Comparison of ENCODE assay signal across 12 cellular contexts in the genomic region with DNA sequence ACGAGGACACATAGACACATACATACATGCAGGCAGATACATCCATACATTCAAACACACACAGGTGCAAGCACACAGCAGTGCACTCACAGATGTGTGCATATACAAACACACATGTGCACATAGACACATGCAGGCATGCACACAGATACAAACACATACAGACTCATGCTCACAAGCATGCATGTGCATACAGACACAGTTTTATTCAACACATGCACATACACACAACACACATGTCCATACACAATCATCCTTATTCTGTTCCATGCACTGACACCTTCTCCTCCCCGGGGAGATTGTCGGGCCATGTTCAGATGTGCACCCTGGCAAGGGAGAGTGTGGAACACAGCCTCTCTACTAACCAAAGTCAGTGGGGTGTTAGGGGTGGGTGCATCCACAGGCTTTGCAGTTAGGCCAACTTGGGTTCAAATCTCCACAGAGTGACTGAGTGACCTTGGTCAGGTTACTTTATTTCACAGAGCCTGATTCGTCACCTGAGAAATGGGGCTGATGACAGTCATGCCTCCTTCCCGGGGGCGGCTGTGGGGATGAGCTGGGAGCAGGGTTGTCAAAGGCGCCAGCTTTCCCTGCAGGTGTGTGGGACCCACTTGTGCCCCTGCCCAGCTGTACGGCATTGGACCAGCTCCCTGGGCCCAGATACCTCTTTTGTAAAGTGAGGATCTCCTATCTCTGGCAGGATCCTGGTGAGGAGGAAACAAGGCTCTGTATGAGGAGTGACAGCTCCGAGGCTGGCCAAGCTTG.
DNase-seq lines count a peak whose midpoint lies in the region; ATAC-seq, FAIRE-seq and TF ChIP-seq lines count a peak whose summit lies in the region.
"Had no signal": no experiment of that assay in that cellular context is flagged by ENCODE, and none has a peak within 500 bp of the region (broad histone marks: within the 10 kb centered on the region; RNA-seq: fewer than 3 reads in every experiment).

No MANE protein-coding gene starts in this region.

- intact Hi-C loops in CD4-positive, alpha-beta memory T cell (cut with micrococcal nuclease) = no loop called here
- intact Hi-C loops in activated T-helper 1 cell treated with anti-CD3 and anti-CD28 coated beads, Interleukin-12 subunit alpha, Interleukin-12 subunit beta, Interleukin-2, Interleukin-4 antibody, amounts not matched to agents 30 ng/mL and 10 ng/mL and 1 ng/mL, durations not matched to agents 14 hours and 24 hours and 36 hours (cut with micrococcal nuclease) = no loop called here

- H3K9me3 Mint-ChIP-seq in CD4-positive, alpha-beta memory T cell = no peaks in the 10 kb centered on the region
- no peaks in the 10 kb centered on the region for H3K9me3 Mint-ChIP-seq in activated T-helper 1 cell treated with anti-CD3 and anti-CD28 coated beads, Interleukin-12 subunit alpha, Interleukin-12 subunit beta, Interleukin-2, Interleukin-4 antibody, amounts not matched to agents 30 ng/mL and 10 ng/mL and 1 ng/mL, durations not matched to agents 14 hours and 24 hours and 36 hours

- FAIRE-seq in keratinocyte (lab: Jason Lieb, UNC) = peak; percentile 48

- dilution Hi-C loops in keratinocyte (cut with MboI; ENCODE audit: extremely low pct_ligation_motif_present, low sequenced_read_pairs) = no loop called here

- peaks cover 3% of the 10 kb centered on the region for H3K9me1 ChIP-seq in keratinocyte (ENCODE audit: control insufficient read depth, extremely low read depth, insufficient read depth, low read length)

- H3K4me3 ChIP-seq in ACC112 (ENCODE audit: low read depth, low read length) (no peak overlapping the region), keratinocyte (ENCODE audit: control insufficient read depth in 2 of 3, extremely low read depth in 1 of 3, insufficient read depth in 2 of 3, low read depth in 1 of 3, low read length in 3 of 3) (no peak overlapping the region)
- H3K4me3 ChIP-seq in CD4-positive, alpha-beta memory T cell (ENCODE audit: low read length in 2 of 2) = no peak overlapping the region
- H3K4me3 ChIP-seq: PC-9 had no signal

- no peak for ATAC-seq in HG02840 (IDR thresholded peaks at IDR 0.05; ENCODE audit: low FRiP score, unreplicated experiment)

- CTCF ChIA-PET in CD4-positive, alpha-beta memory T cell (lab: Charles Lee; ENCODE audit: partially characterized antibody) = no interaction called here

- no peak overlapping the region for H3K4me2 ChIP-seq in keratinocyte (ENCODE audit: control insufficient read depth, extremely low read depth, insufficient read depth, low read depth, low read length)
- H3K4me2 ChIP-seq: PC-9 had no signal

- peaks cover 22 to 55% (median 45%) of the 10 kb centered on the region in 4 donors for H3K4me1 Mint-ChIP-seq in CD4-positive, alpha-beta memory T cell
- peaks cover 58% of the 10 kb centered on the region for H3K4me1 Mint-ChIP-seq in activated T-helper 1 cell treated with anti-CD3 and anti-CD28 coated beads, Interleukin-12 subunit alpha, Interleukin-12 subunit beta, Interleukin-2, Interleukin-4 antibody, amounts not matched to agents 30 ng/mL and 10 ng/mL and 1 ng/mL, durations not matched to agents 14 hours and 24 hours and 36 hours (ENCODE audit: low read depth)

- no peak for TF ChIP-seq CTCF in keratinocyte (optimal IDR thresholded peaks at IDR 0.05 in 1 of 3, IDR thresholded peaks at IDR 0.05 in 1 of 3, conservative IDR thresholded peaks at IDR 0.05 in 1 of 3; ENCODE audit: extremely low read depth in 1 of 3, insufficient read depth in 2 of 3, low read length in 3 of 3)

- H3K27me3 Mint-ChIP-seq in CD4-positive, alpha-beta memory T cell = no peaks in the 10 kb centered on the region
- H3K27me3 Mint-ChIP-seq in activated T-helper 1 cell treated with anti-CD3 and anti-CD28 coated beads, Interleukin-12 subunit alpha, Interleukin-12 subunit beta, Interleukin-2, Interleukin-4 antibody, amounts not matched to agents 30 ng/mL and 10 ng/mL and 1 ng/mL, durations not matched to agents 14 hours and 24 hours and 36 hours (ENCODE audit: insufficient read depth) = no peaks in the 10 kb centered on the region

- H3K4me1 ChIP-seq in ACC112 (ENCODE audit: control insufficient read depth, insufficient read depth, low read length, unreplicated experiment) (peaks cover 43% of the 10 kb centered on the region), keratinocyte (ENCODE audit: control insufficient read depth, extremely low read depth, insufficient read depth, low read length) (no peaks in the 10 kb centered on the region)
- peaks cover 7% of the 10 kb centered on the region for H3K4me1 ChIP-seq in CD4-positive, alpha-beta memory T cell (ENCODE audit: insufficient read depth, low read length)

- POLR2A ChIA-PET in CD4-positive, alpha-beta memory T cell (lab: Charles Lee; ENCODE audit: partially characterized antibody) = no interaction called here

- H3K27ac ChIP-seq in ACC112 (ENCODE audit: low read depth, low read length) (peak overlapping the region; percentile 41; the same call in 1 of the 2 replicates), keratinocyte (ENCODE audit: control insufficient read depth, insufficient read depth, low read length) (no peak overlapping the region)
- no peak overlapping the region for H3K27ac ChIP-seq in CD4-positive, alpha-beta memory T cell (ENCODE audit: low read depth, low read length)
- H3K27ac ChIP-seq: PC-9 had no signal

- no peaks in the 10 kb centered on the region for H4K20me1 ChIP-seq in keratinocyte (ENCODE audit: control insufficient read depth, extremely low read depth, insufficient read depth, low read length)

- peaks cover 0 to 25% of the 10 kb centered on the region in 2 donors for H3K36me3 Mint-ChIP-seq in CD4-positive, alpha-beta memory T cell
- peaks cover 16% of the 10 kb centered on the region for H3K36me3 Mint-ChIP-seq in activated T-helper 1 cell treated with anti-CD3 and anti-CD28 coated beads, Interleukin-12 subunit alpha, Interleukin-12 subunit beta, Interleukin-2, Interleukin-4 antibody, amounts not matched to agents 30 ng/mL and 10 ng/mL and 1 ng/mL, durations not matched to agents 14 hours and 24 hours and 36 hours (ENCODE audit: low read depth)

- H3K9me3 ChIP-seq in CD4-positive, alpha-beta memory T cell (ENCODE audit: control insufficient read depth in 1 of 2, low read length in 2 of 2) = no peaks in the 10 kb centered on the region
- no peaks in the 10 kb centered on the region for H3K9me3 ChIP-seq in keratinocyte (ENCODE audit: control insufficient read depth, low read depth, low read length)

- H2AFZ ChIP-seq in ACC112 (ENCODE audit: low read length, unreplicated experiment) = no peak overlapping the region
- no peak overlapping the region for H2AFZ ChIP-seq in keratinocyte (ENCODE audit: control insufficient read depth, low read length)
- H2AFZ ChIP-seq: PC-9 had no signal

- H3K27me3 ChIP-seq in ACC112 (ENCODE audit: insufficient read depth, low read length) (no peaks in the 10 kb centered on the region), keratinocyte (ENCODE audit: control insufficient read depth, extremely low read depth, insufficient read depth, low read length) (no peaks in the 10 kb centered on the region)
- H3K27me3 ChIP-seq in CD4-positive, alpha-beta memory T cell (ENCODE audit: insufficient read depth, low read length) = no peaks in the 10 kb centered on the region

- no peak overlapping the region for H3K4me3 Mint-ChIP-seq in CD4-positive, alpha-beta memory T cell
- H3K4me3 Mint-ChIP-seq in activated T-helper 1 cell treated with anti-CD3 and anti-CD28 coated beads, Interleukin-12 subunit alpha, Interleukin-12 subunit beta, Interleukin-2, Interleukin-4 antibody, amounts not matched to agents 30 ng/mL and 10 ng/mL and 1 ng/mL, durations not matched to agents 14 hours and 24 hours and 36 hours = no peak overlapping the region

- no peaks in the 10 kb centered on the region for H3K36me3 ChIP-seq in ACC112 (ENCODE audit: insufficient read depth, low read length)
- peaks cover 5% of the 10 kb centered on the region for H3K36me3 ChIP-seq in CD4-positive, alpha-beta memory T cell (ENCODE audit: insufficient read depth, low read length)
- H3K36me3 ChIP-seq in keratinocyte (ENCODE audit: control insufficient read depth in 2 of 2, extremely low read depth in 1 of 2, insufficient read depth in 2 of 2, low read length in 2 of 2) = no peaks in the 10 kb centered on the region

- no peak for DNase-seq in CD4-positive, alpha-beta memory T cell
- DNase-seq in activated T-helper 1 cell treated with anti-CD3 and anti-CD28 coated beads, Interleukin-12 subunit alpha, Interleukin-12 subunit beta, Interleukin-2, Interleukin-4 antibody, amounts not matched to agents 30 ng/mL and 10 ng/mL and 1 ng/mL, durations not matched to agents 14 hours and 24 hours and 36 hours (ENCODE audit: low spot score) = no peak
- DNase-seq in keratinocyte (ENCODE audit: low read depth, low spot score) = no peak
- no peak for DNase-seq in iPS-NIHi11 (ENCODE audit: low spot score)
- DNase-seq in NCI-H446 (lab: John Stamatoyannopoulos, UW) = no peak
- DNase-seq: DMS 273 treated with DMSO at 0.1 percent for 48 hours, KBM-7, NCI-H1092, NCI-H774, PC-9 had no signal

- peak overlapping the region; percentile 14 to 85 (median 57) for H3K27ac Mint-ChIP-seq in CD4-positive, alpha-beta memory T cell
- H3K27ac Mint-ChIP-seq in activated T-helper 1 cell treated with anti-CD3 and anti-CD28 coated beads, Interleukin-12 subunit alpha, Interleukin-12 subunit beta, Interleukin-2, Interleukin-4 antibody, amounts not matched to agents 30 ng/mL and 10 ng/mL and 1 ng/mL, durations not matched to agents 14 hours and 24 hours and 36 hours = peak overlapping the region; percentile 28

- no peak overlapping the region for H3K9ac ChIP-seq in keratinocyte (ENCODE audit: control insufficient read depth, extremely low read depth, insufficient read depth, low read length)

- H3K79me2 ChIP-seq in ACC112 (ENCODE audit: control insufficient read depth, insufficient read depth, low read length, unreplicated experiment) = no peaks in the 10 kb centered on the region
- no peaks in the 10 kb centered on the region for H3K79me2 ChIP-seq in keratinocyte (ENCODE audit: control insufficient read depth, insufficient read depth, low read length)
